In genomic region chr22:24338701-24339451, GRCh38 we compare ENCODE assay signal across 12 cellular contexts.
DNase-seq lines count a peak whose midpoint lies in the region; ATAC-seq and TF ChIP-seq lines count a peak whose summit lies in the region.
"Had no signal": no experiment of that assay in that cellular context is flagged by ENCODE, and none has a peak within 500 bp of the region (broad histone marks: within the 10 kb centered on the region; RNA-seq: fewer than 3 reads in every experiment).

No MANE protein-coding gene starts in this region.

- no peaks in the 10 kb centered on the region for H3K27me3 ChIP-seq in mesenchymal stem cell (ENCODE audit: control insufficient read depth in 1 of 2, insufficient read depth in 1 of 2, low read length in 2 of 2)
- H3K27me3 ChIP-seq in upper lobe of right lung = no peaks in the 10 kb centered on the region

- no peak overlapping the region for H3K14ac ChIP-seq in mesenchymal stem cell (ENCODE audit: low read length in 2 of 2)

- H3K36me3 ChIP-seq in mesenchymal stem cell (ENCODE audit: control insufficient read depth in 1 of 2, insufficient read depth in 2 of 2, low read depth in 1 of 2, low read length in 2 of 2) = peaks cover 18 to 80% of the 10 kb centered on the region in 2 experiments
- H3K36me3 ChIP-seq in upper lobe of right lung = peaks cover 88% of the 10 kb centered on the region

- no peak overlapping the region for H3K4me3 Mint-ChIP-seq in activated T-cell treated with anti-CD3 and anti-CD28 coated beads, Interleukin-2, amount 50 U/mL, for 24 hours

- H3K9me3 ChIP-seq in mesenchymal stem cell (ENCODE audit: control insufficient read depth, low read length) = no peaks in the 10 kb centered on the region
- H3K9me3 ChIP-seq in upper lobe of right lung = no peaks in the 10 kb centered on the region

- no peak overlapping the region for H4K91ac ChIP-seq in mesenchymal stem cell (ENCODE audit: low read length)

- peak overlapping the region; percentile 9 for H3K27ac Mint-ChIP-seq in activated T-cell treated with anti-CD3 and anti-CD28 coated beads, Interleukin-2, amount 50 U/mL, for 24 hours

- no peak overlapping the region for H3K18ac ChIP-seq in mesenchymal stem cell (ENCODE audit: low read depth in 1 of 2, low read length in 2 of 2)

- ATAC-seq in upper lobe of right lung (peak; percentile 53), GM21390 (IDR thresholded peaks at IDR 0.05; ENCODE audit: unreplicated experiment) (no peak), HG02678 (IDR thresholded peaks at IDR 0.05; ENCODE audit: unreplicated experiment) (no peak)

- no peak overlapping the region for H2AFZ ChIP-seq in mesenchymal stem cell (ENCODE audit: low read depth, low read length)

- H3K4ac ChIP-seq in mesenchymal stem cell (ENCODE audit: low read depth in 1 of 2, low read length in 2 of 2) = no peak overlapping the region

- no peak for TF ChIP-seq CTCF in fibroblast of mammary gland (conservative IDR thresholded peaks at IDR 0.05; ENCODE audit: control insufficient read depth, insufficient read depth, low read depth, low read length)
- TF ChIP-seq CTCF in upper lobe of right lung (IDR thresholded peaks at IDR 0.05) = no peak

- H3K27me3 Mint-ChIP-seq in activated T-cell treated with anti-CD3 and anti-CD28 coated beads, Interleukin-2, amount 50 U/mL, for 24 hours = no peaks in the 10 kb centered on the region

- intact Hi-C loops in upper lobe of right lung (cut with DNase I) = no loop called here

- no peak overlapping the region for H3K23ac ChIP-seq in mesenchymal stem cell (ENCODE audit: low read length in 2 of 2)

- H3K4me3 ChIP-seq in fibroblast of mammary gland (ENCODE audit: control insufficient read depth, low read depth, low read length) (no peak overlapping the region), mesenchymal stem cell (ENCODE audit: insufficient read depth in 1 of 2, low read depth in 1 of 2, low read length in 2 of 2) (peak overlapping the region in 1 of 2 experiments; percentile 54), upper lobe of right lung (no peak overlapping the region)
- H3K4me3 ChIP-seq: skin epidermis had no signal

- no peak overlapping the region for H2BK12ac ChIP-seq in mesenchymal stem cell (ENCODE audit: low read length in 2 of 2)

- peak overlapping the region; percentile 3 for H3K27ac ChIP-seq in mesenchymal stem cell (ENCODE audit: low read length, poor library complexity, severe bottlenecking)
- peak overlapping the region; percentile 4 for H3K27ac ChIP-seq in upper lobe of right lung
- H3K27ac ChIP-seq: skin epidermis had no signal

- H3K4me2 ChIP-seq in mesenchymal stem cell (ENCODE audit: low read length, poor library complexity, severe bottlenecking) = no peak overlapping the region

- H3K4me1 ChIP-seq in mesenchymal stem cell (ENCODE audit: control insufficient read depth, insufficient read depth, low read depth, low read length) (no peaks in the 10 kb centered on the region), upper lobe of right lung (peaks cover 21% of the 10 kb centered on the region)

- peak overlapping the region; percentile 51 for H3K9ac ChIP-seq in mesenchymal stem cell (ENCODE audit: low read length)

- H2BK15ac ChIP-seq in mesenchymal stem cell (ENCODE audit: low read depth, poor library complexity, severe bottlenecking) = no peak overlapping the region

- no peaks in the 10 kb centered on the region for H3K9me3 Mint-ChIP-seq in activated T-cell treated with anti-CD3 and anti-CD28 coated beads, Interleukin-2, amount 50 U/mL, for 24 hours

- WGBS in mesenchymal stem cell = 92% methylated on average over 3 of the region's 3 CpGs

- no peak overlapping the region for H2BK120ac ChIP-seq in mesenchymal stem cell (ENCODE audit: low read depth, low read length)

- H3K4me1 Mint-ChIP-seq in activated T-cell treated with anti-CD3 and anti-CD28 coated beads, Interleukin-2, amount 50 U/mL, for 24 hours (ENCODE audit: low read depth) = peaks cover 1% of the 10 kb centered on the region

- peaks cover 24% of the 10 kb centered on the region for H3K79me1 ChIP-seq in mesenchymal stem cell (replicated peaks; ENCODE audit: low read length, poor library complexity, severe bottlenecking)

- no peak for DNase-seq in activated T-cell treated with anti-CD3 and anti-CD28 coated beads, Interleukin-2, amount 50 U/mL, for 24 hours
- DNase-seq in activated T-cell treated with anti-CD3 and anti-CD28 coated beads for 4 hours (no peak), fibroblast of mammary gland (ENCODE audit: low read depth) (peak; percentile 31), mesenchymal stem cell (peak; percentile 29), upper lobe of right lung (no peak)
- no peak for DNase-seq in stimulated activated CD4-positive, alpha-beta T cell treated with anti-CD3 and anti-CD28 coated beads, Interleukin-12 subunit alpha, Interleukin-12 subunit beta, amount 100 ng/mL, for 4 hours
- DNase-seq: activated T-cell treated with anti-CD3 and anti-CD28 coated beads, Interleukin-2, amount 50 U/mL, for 48 hours; central memory CD4-positive, alpha-beta T cell; KG1 had no signal

- no peak overlapping the region for H2AK5ac ChIP-seq in mesenchymal stem cell (ENCODE audit: low read length, severe bottlenecking)

- no peak overlapping the region for H2BK5ac ChIP-seq in mesenchymal stem cell (ENCODE audit: low read depth, low read length, poor library complexity, severe bottlenecking)

- peaks cover 75% of the 10 kb centered on the region for H3K36me3 Mint-ChIP-seq in activated T-cell treated with anti-CD3 and anti-CD28 coated beads, Interleukin-2, amount 50 U/mL, for 24 hours (ENCODE audit: low read depth)

- H4K8ac ChIP-seq in mesenchymal stem cell (ENCODE audit: low read length) = no peak overlapping the region

Comparison
In these comparisons a context has a peak if more than half of its experiments do, and no peak if none do; other contexts are left out.
1. DNase-seq: peak in fibroblast of mammary gland (single experiment) and mesenchymal stem cell (single experiment); none in activated T-cell treated with anti-CD3 and anti-CD28 coated beads, Interleukin-2, amount 50 U/mL, for 24 hours (single experiment), activated T-cell treated with anti-CD3 and anti-CD28 coated beads for 4 hours (single experiment), upper lobe of right lung (single experiment) and stimulated activated CD4-positive, alpha-beta T cell treated with anti-CD3 and anti-CD28 coated beads, Interleukin-12 subunit alpha, Interleukin-12 subunit beta, amount 100 ng/mL, for 4 hours (single experiment).